11 cellular contexts compared by ENCODE assay signal in the genomic region with DNA sequence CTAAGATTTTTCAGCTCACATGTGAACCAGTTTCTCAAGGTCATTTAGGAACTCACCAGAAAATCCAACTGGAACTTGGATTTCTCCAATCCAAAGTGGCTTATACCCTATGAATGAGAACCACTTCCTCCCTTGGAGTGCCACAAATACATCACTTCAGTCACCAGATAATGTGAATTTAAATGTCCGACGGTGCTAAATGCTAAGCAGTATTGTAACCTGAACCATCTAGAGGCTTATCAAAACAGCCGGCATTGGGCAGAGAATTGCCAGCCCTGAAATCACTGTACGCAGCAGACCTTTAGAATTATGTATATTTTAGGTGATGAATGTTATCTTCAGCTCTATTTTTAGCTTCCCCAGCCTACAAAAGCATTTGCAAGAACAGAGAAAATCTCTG.
"Had no signal": no experiment of that assay in that cellular context is flagged by ENCODE, and none has a peak within 500 bp of the region (broad histone marks: within the 10 kb centered on the region; RNA-seq: fewer than 3 reads in every experiment).

No MANE protein-coding gene starts in this region.

- H3K4me3 Mint-ChIP-seq: activated naive CD4-positive, alpha-beta T cell treated with anti-CD3 and anti-CD28 coated beads, Interleukin-2, amount 50 U/mL, for 24 hours; memory B cell; nephron progenitor cell had no signal

- H3K36me3 Mint-ChIP-seq: activated naive CD4-positive, alpha-beta T cell treated with anti-CD3 and anti-CD28 coated beads, Interleukin-2, amount 50 U/mL, for 24 hours; memory B cell had no signal

- ATAC-seq: body of pancreas had no signal

- DNase-seq: amniotic stem cell, body of pancreas, cerebellar nuclear complex, dermis blood vessel endothelial cell, left ventricle myocardium inferior, nephron progenitor cell, thyroid gland, uterus had no signal

- H3K4me1 Mint-ChIP-seq: activated naive CD4-positive, alpha-beta T cell treated with anti-CD3 and anti-CD28 coated beads, Interleukin-2, amount 50 U/mL, for 24 hours had no signal

- H3K27ac Mint-ChIP-seq: activated naive CD4-positive, alpha-beta T cell treated with anti-CD3 and anti-CD28 coated beads, Interleukin-2, amount 50 U/mL, for 24 hours; activated T-helper 2 cell treated with anti-CD3 and anti-CD28 coated beads, Interferon-gamma antibody, Interleukin-2, Interleukin-4, amounts not matched to agents 10 μg/mL and 5 μg/mL and 100 μg/mL, durations not matched to agents 14 hours and 24 hours and 36 hours; memory B cell; nephron progenitor cell had no signal
